ENCODE assay signal across 1 cellular context in the genomic region with DNA sequence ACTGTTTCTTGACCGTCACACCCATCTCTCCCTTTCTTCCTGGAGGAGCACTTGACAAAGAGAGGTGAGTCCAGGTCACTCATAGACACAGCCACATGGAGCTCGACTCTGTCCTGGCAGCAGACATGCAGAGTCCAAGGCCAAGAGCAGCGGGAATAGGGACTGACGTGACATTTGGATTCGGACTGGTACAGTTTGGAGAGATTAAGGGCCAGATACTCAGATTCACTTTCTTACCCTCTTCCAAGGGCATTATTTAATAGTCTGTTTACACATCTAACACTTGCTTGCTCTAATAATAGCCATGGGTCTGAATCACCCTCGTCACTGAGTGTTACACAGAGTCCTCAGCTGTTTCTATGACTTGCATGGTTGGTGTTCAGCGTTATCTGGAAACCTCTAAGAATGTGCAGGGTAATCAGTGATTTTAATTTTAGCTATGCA.
TF ChIP-seq lines count a peak whose summit lies in the region.

No MANE protein-coding gene starts in this region.

TF ChIP-seq in IMR-90, 13 proteins besides CTCF, POLR2A, EP300 and RAD21:
- TF ChIP-seq MAZ (IDR thresholded peaks at IDR 0.05; ENCODE audit: borderline replicate concordance, low read depth, low read length), result no peak
- TF ChIP-seq, protein P1, sequence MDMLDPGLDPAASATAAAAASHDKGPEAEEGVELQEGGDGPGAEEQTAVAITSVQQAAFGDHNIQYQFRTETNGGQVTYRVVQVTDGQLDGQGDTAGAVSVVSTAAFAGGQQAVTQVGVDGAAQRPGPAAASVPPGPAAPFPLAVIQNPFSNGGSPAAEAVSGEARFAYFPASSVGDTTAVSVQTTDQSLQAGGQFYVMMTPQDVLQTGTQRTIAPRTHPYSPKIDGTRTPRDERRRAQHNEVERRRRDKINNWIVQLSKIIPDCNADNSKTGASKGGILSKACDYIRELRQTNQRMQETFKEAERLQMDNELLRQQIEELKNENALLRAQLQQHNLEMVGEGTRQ (IDR thresholded peaks at IDR 0.05; ENCODE audit: low read depth, low read length), result no peak
- peak; percentile 77 for TF ChIP-seq NFE2L2 (IDR thresholded peaks at IDR 0.05; ENCODE audit: low read depth, low read length)
- TF ChIP-seq BHLHE40 (IDR thresholded peaks at IDR 0.05; ENCODE audit: low read depth, low read length), result peak; percentile 50; the same call in 1 of the 2 replicates
- TF ChIP-seq SMC3 (IDR thresholded peaks at IDR 0.05; ENCODE audit: low read depth, low read length), result no peak
- no peak for TF ChIP-seq RFX5 (IDR thresholded peaks at IDR 0.05; ENCODE audit: low read depth, low read length)
- TF ChIP-seq FOS (IDR thresholded peaks at IDR 0.05; ENCODE audit: low read depth, low read length), result peak; percentile 86
- no peak for TF ChIP-seq CHD1 (IDR thresholded peaks at IDR 0.05; ENCODE audit: low read depth, low read length)
- no peak for TF ChIP-seq MXI1 (IDR thresholded peaks at IDR 0.05; ENCODE audit: borderline replicate concordance, low read depth, low read length)
- TF ChIP-seq, protein P2, sequence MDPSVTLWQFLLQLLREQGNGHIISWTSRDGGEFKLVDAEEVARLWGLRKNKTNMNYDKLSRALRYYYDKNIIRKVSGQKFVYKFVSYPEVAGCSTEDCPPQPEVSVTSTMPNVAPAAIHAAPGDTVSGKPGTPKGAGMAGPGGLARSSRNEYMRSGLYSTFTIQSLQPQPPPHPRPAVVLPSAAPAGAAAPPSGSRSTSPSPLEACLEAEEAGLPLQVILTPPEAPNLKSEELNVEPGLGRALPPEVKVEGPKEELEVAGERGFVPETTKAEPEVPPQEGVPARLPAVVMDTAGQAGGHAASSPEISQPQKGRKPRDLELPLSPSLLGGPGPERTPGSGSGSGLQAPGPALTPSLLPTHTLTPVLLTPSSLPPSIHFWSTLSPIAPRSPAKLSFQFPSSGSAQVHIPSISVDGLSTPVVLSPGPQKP (IDR thresholded peaks at IDR 0.05; ENCODE audit: borderline replicate concordance, low read depth, low read length), result no peak
- peak; percentile 80 for TF ChIP-seq RCOR1 (IDR thresholded peaks at IDR 0.05; ENCODE audit: insufficient replicate concordance, low read length)
- peak; percentile 63 for TF ChIP-seq MAFK (IDR thresholded peaks at IDR 0.05; ENCODE audit: low read depth, low read length)
- peak; percentile 66; the same call in 1 of the 2 replicates for TF ChIP-seq CEBPB (IDR thresholded peaks at IDR 0.05; ENCODE audit: low read depth, low read length)
